In the genomic region with DNA sequence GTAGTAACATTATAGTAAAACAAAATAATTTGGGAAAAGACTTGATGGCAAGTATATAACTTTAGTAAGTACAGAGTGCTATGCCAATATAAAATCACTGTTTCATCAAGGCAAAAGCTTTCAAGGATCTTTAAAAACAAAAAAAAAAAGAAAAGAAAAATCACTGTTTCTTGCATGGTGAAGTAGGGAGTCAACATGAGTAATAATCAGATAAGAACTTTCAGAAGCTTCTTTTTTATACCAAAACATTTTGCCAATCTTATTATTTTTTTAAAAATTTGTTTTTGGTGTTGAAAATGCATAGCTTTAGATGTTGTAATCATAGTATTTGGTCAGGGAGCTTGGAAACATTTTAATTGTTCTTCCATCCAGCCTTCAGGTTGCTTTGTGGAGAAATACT, we compare ENCODE assay signal across 29 cellular contexts. TPM values are rescaled to one million over a fixed set of nuclear protein-coding genes. Genes with fewer than 3 reads are reported as not detected.
A peak's percentile ranks its signal among the peaks of the same experiment; 100 is the strongest.
DNase-seq lines count a peak whose midpoint lies in the region; ATAC-seq and TF ChIP-seq lines count a peak whose summit lies in the region.
"Had no signal": no experiment of that assay in that cellular context is flagged by ENCODE, and none has a peak within 500 bp of the region (broad histone marks: within the 10 kb centered on the region; RNA-seq: fewer than 3 reads in every experiment).

No MANE protein-coding gene starts in this region.

- no peak overlapping the region for H4K91ac ChIP-seq in IMR-90 (ENCODE audit: insufficient read depth, low read depth, low read length)

- ATAC-seq in IMR-90 (ENCODE audit: low read depth) (no peak), HG02970 (IDR thresholded peaks at IDR 0.05; ENCODE audit: low FRiP score, unreplicated experiment) (no peak), body of pancreas (no peak)
- ATAC-seq: natural killer cell; Panc1; stimulated activated naive B cell treated with anti-CD40 and anti-IgM and Interleukin-4, amounts not matched to agents 10 μg/mL and 1 μg/mL and 100 μg/mL, for 72 hours had no signal

- no peak overlapping the region; the same call in 1 of the 2 replicates for H3K14ac ChIP-seq in IMR-90 (replicated peaks; ENCODE audit: low read depth, low read length)

- BruUV-seq in IMR-90 (replicated peaks; lab: Mats Ljungman, UMichigan): no TSS peak

- H3K23ac ChIP-seq in IMR-90 (ENCODE audit: low read depth, low read length): peak overlapping the region; percentile 69; the same call in 1 of the 2 replicates

- dilution Hi-C loops in IMR-90 (cut with HindIII; ENCODE audit: low sequenced_read_pairs, unreplicated experiment): no loop called here

- no peak overlapping the region for H3K27ac ChIP-seq in IMR-90 (ENCODE audit: insufficient read depth, low read length)
- peak overlapping the region; percentile 15 to 73 for H3K27ac ChIP-seq in breast epithelium
- peak overlapping the region in 2 of 3 donors; percentile 4 to 33 for H3K27ac ChIP-seq in thyroid gland
- H3K27ac ChIP-seq in body of pancreas: no peak overlapping the region
- H3K27ac ChIP-seq: ovary, SJSA1, VCaP had no signal

- H4K20me1 ChIP-seq in IMR-90 (ENCODE audit: insufficient read depth, low read length): peaks cover 37% of the 10 kb centered on the region

- peaks cover 15% of the 10 kb centered on the region for H3K4me1 ChIP-seq in IMR-90 (ENCODE audit: control insufficient read depth, insufficient read depth, low read length)
- no peaks in the 10 kb centered on the region for H3K4me1 ChIP-seq in breast epithelium
- peaks cover 28 to 43% of the 10 kb centered on the region in 2 donors for H3K4me1 ChIP-seq in thyroid gland
- H3K4me1 ChIP-seq in body of pancreas: no peaks in the 10 kb centered on the region

- no peak overlapping the region for H2AK5ac ChIP-seq in IMR-90 (ENCODE audit: low read depth, low read length)

- H3K27me3 ChIP-seq in IMR-90 (ENCODE audit: control insufficient read depth, insufficient read depth, low read length) (no peaks in the 10 kb centered on the region), breast epithelium (no peaks in the 10 kb centered on the region), thyroid gland (no peaks in the 10 kb centered on the region), body of pancreas (no peaks in the 10 kb centered on the region)
- H3K27me3 ChIP-seq: ovary, SJSA1 had no signal

- TF ChIP-seq CTCF in IMR-90 (conservative IDR thresholded peaks at IDR 0.05; ENCODE audit: low read depth, low read length): no peak
- no peak for TF ChIP-seq CTCF in breast epithelium (IDR thresholded peaks at IDR 0.05)
- no peak for TF ChIP-seq CTCF in thyroid gland (IDR thresholded peaks at IDR 0.05)
- no peak for TF ChIP-seq CTCF in body of pancreas (IDR thresholded peaks at IDR 0.05)

- H3K36me3 ChIP-seq in IMR-90 (ENCODE audit: control insufficient read depth, insufficient read depth, low read length): peaks cover 4% of the 10 kb centered on the region; the same call in 1 of the 2 replicates
- no peaks in the 10 kb centered on the region for H3K36me3 ChIP-seq in breast epithelium
- no peaks in the 10 kb centered on the region for H3K36me3 ChIP-seq in thyroid gland
- H3K36me3 ChIP-seq in body of pancreas (replicated peaks in 1 of 2; ENCODE audit: insufficient read depth in 1 of 2, low read depth in 2 of 2): no peaks in the 10 kb centered on the region
- H3K36me3 ChIP-seq: ovary had no signal

- H3K4ac ChIP-seq in IMR-90 (ENCODE audit: low read depth, low read length): no peak overlapping the region

- POLR2A ChIA-PET in IMR-90 (lab: Charles Lee; ENCODE audit: unreplicated experiment): no interaction called here

- no peak overlapping the region for H3K4me2 ChIP-seq in IMR-90 (ENCODE audit: low read depth, low read length)

- CTCF ChIA-PET in IMR-90 (lab: Yijun Ruan, JAX): no interaction called here

- H3K9me3 ChIP-seq in IMR-90 (ENCODE audit: control insufficient read depth, insufficient read depth, low read length) (no peaks in the 10 kb centered on the region), breast epithelium (no peaks in the 10 kb centered on the region), thyroid gland (no peaks in the 10 kb centered on the region), body of pancreas (no peaks in the 10 kb centered on the region)
- H3K9me3 ChIP-seq: ovary, SJSA1 had no signal

- H2BK120ac ChIP-seq in IMR-90 (ENCODE audit: low read depth, low read length): no peak overlapping the region

- peaks cover 12 to 63% of the 10 kb centered on the region in 2 experiments for H3K79me1 ChIP-seq in IMR-90 (ENCODE audit: low read depth in 1 of 2, low read length in 2 of 2)

- H2BK15ac ChIP-seq in IMR-90 (ENCODE audit: low read depth, low read length): no peak overlapping the region

- TF ChIP-seq RAD21 in IMR-90 (IDR thresholded peaks at IDR 0.05; ENCODE audit: low read length): no peak

- H2AK9ac ChIP-seq in IMR-90 (replicated peaks; ENCODE audit: low read depth, low read length, poor library complexity): no peak overlapping the region

- H2BK5ac ChIP-seq in IMR-90 (ENCODE audit: low read depth, low read length, poor library complexity, severe bottlenecking): no peak overlapping the region

- H3K9ac ChIP-seq in IMR-90 (ENCODE audit: low read depth, low read length): no peak overlapping the region

- H3K4me3 ChIP-seq in IMR-90 (ENCODE audit: insufficient read depth, low read depth, low read length) (no peak overlapping the region), breast epithelium (no peak overlapping the region), thyroid gland (replicated peaks in 1 of 3) (no peak overlapping the region), body of pancreas (no peak overlapping the region)
- H3K4me3 ChIP-seq: ovary, SJSA1 had no signal

- no peak overlapping the region for H3K18ac ChIP-seq in IMR-90 (ENCODE audit: low read depth, low read length)

- H4K8ac ChIP-seq in IMR-90 (ENCODE audit: low read depth in 2 of 2, low read length in 2 of 2): no peak overlapping the region

- no peak overlapping the region for H4K5ac ChIP-seq in IMR-90 (ENCODE audit: low read depth, low read length)

- intact Hi-C loops in IMR-90 (cut with micrococcal nuclease) (no loop called here), breast epithelium (cut with DNase I; ENCODE audit: low total_unique reads) (no loop called here), thyroid gland (cut with DNase I) (no loop called here), body of pancreas (cut with DNase I) (no loop called here)

- TF ChIP-seq POLR2A in IMR-90 (IDR thresholded peaks at IDR 0.05; ENCODE audit: low read depth, low read length): no peak
- TF ChIP-seq POLR2A in breast epithelium (IDR thresholded peaks at IDR 0.05): no peak
- no peak for TF ChIP-seq POLR2A in thyroid gland (IDR thresholded peaks at IDR 0.05)
- TF ChIP-seq POLR2A in body of pancreas (IDR thresholded peaks at IDR 0.05): no peak

- no peak for DNase-seq in IMR-90
- no peak for DNase-seq in breast epithelium (ENCODE audit: low spot score in 2 of 2)
- peak; percentile 17 for DNase-seq in iris pigment epithelial cell (ENCODE audit: low read depth)
- no peak for DNase-seq in thyroid gland
- no peak for DNase-seq in body of pancreas
- DNase-seq in activated CD4-positive, alpha-beta T cell treated with anti-CD3 and anti-CD28 coated beads, Interleukin-2, amount 50 U/mL, for 4 hours: no peak
- DNase-seq: activated CD4-positive, alpha-beta T cell treated with anti-CD3 and anti-CD28 coated beads, Interleukin-2, amount 10 ng/mL, durations not matched to agents 24 days and 14 days; activated naive CD4-positive, alpha-beta T cell treated with Interleukin-2 at 50 U/mL for 16 hours; activated T-cell treated with anti-CD3 and anti-CD28 coated beads, Interleukin-2, amount 50 U/mL, for 48 hours; amygdala; central memory CD4-positive, alpha-beta T cell; DMS153; GDM1; GOT3; hypothalamus; islet precursor cell; KG1; natural killer cell; NCI-H1436 treated with DMSO at 0.1 percent for 48 hours; NCI-H526; ovary; retina; stimulated activated CD4-positive, alpha-beta T cell treated with anti-CD3 and anti-CD28 coated beads, Interleukin-12 subunit alpha, Interleukin-12 subunit beta, amount 100 ng/mL, for 4 hours; stimulated activated CD4-positive, alpha-beta T cell treated with anti-CD3 and anti-CD28 coated beads, Interleukin-4, amount 100 ng/mL, for 24 hours; stimulated activated naive B cell treated with anti-CD40 and anti-IgM and Interleukin-4, amounts not matched to agents 10 μg/mL and 1 μg/mL and 100 μg/mL, for 72 hours had no signal

- in situ Hi-C loops in IMR-90 (cut with MboI; ENCODE audit: low sequenced_read_pairs): no loop called here

- H3K9me1 ChIP-seq in IMR-90 (ENCODE audit: insufficient read depth, low read length): peaks cover 11% of the 10 kb centered on the region

- H3K56ac ChIP-seq in IMR-90 (ENCODE audit: extremely low read depth, insufficient read depth, low read length): no peak overlapping the region

- H2AFZ ChIP-seq in IMR-90 (replicated peaks; ENCODE audit: low read length, poor library complexity): no peak overlapping the region

- H2BK20ac ChIP-seq in IMR-90 (ENCODE audit: low read depth, low read length): no peak overlapping the region

TF ChIP-seq in IMR-90, 13 proteins besides CTCF, POLR2A, EP300 and RAD21:
- TF ChIP-seq CEBPB (IDR thresholded peaks at IDR 0.05; ENCODE audit: low read depth, low read length): no peak
- no peak for TF ChIP-seq CHD1 (IDR thresholded peaks at IDR 0.05; ENCODE audit: low read depth, low read length)
- no peak for TF ChIP-seq RCOR1 (IDR thresholded peaks at IDR 0.05; ENCODE audit: insufficient replicate concordance, low read length)
- TF ChIP-seq, protein P1, sequence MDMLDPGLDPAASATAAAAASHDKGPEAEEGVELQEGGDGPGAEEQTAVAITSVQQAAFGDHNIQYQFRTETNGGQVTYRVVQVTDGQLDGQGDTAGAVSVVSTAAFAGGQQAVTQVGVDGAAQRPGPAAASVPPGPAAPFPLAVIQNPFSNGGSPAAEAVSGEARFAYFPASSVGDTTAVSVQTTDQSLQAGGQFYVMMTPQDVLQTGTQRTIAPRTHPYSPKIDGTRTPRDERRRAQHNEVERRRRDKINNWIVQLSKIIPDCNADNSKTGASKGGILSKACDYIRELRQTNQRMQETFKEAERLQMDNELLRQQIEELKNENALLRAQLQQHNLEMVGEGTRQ (IDR thresholded peaks at IDR 0.05; ENCODE audit: low read depth, low read length): no peak

RNA-seq across cellular contexts. Expression of a gene that starts 37.2 kb away (rescaled TPM):
- total RNA-seq in IMR-90 (2012; rRNA removed) (29.4 and 43.0 TPM in 2 replicates), breast epithelium (10 to 100 TPM; 36.4 to 42.4 (median 38.6) TPM), thyroid gland (10 to 100 TPM; 36.3 to 53.5 (median 41.8) TPM), body of pancreas (10 to 100 TPM in 1 of 2 donors, 1 to 10 TPM in 1; 8.8 to 19.1 TPM)
- 6.9 and 8.3 TPM in 2 replicates for polyA plus RNA-seq in IMR-90 (2012; rRNA removed)
- polyA plus RNA-seq in IMR-90 (2012; cell fraction: cytosol; rRNA removed): 0.97 and 1.1 TPM in 2 replicates
- 0.85 and 10.6 TPM in 2 replicates for polyA plus RNA-seq in IMR-90 (2012; cell fraction: nucleus; rRNA removed; ENCODE audit: low replicate concordance)

Comparison
In these comparisons a context has a peak if more than half of its experiments do, and no peak if none do; other contexts are left out.
1. H3K27ac ChIP-seq: peak in breast epithelium (2 of 2) and thyroid gland (2 of 3); none in IMR-90 (single experiment) and body of pancreas (0 of 4).